ENCODE assay signal across 1 cellular context in the genomic region with DNA sequence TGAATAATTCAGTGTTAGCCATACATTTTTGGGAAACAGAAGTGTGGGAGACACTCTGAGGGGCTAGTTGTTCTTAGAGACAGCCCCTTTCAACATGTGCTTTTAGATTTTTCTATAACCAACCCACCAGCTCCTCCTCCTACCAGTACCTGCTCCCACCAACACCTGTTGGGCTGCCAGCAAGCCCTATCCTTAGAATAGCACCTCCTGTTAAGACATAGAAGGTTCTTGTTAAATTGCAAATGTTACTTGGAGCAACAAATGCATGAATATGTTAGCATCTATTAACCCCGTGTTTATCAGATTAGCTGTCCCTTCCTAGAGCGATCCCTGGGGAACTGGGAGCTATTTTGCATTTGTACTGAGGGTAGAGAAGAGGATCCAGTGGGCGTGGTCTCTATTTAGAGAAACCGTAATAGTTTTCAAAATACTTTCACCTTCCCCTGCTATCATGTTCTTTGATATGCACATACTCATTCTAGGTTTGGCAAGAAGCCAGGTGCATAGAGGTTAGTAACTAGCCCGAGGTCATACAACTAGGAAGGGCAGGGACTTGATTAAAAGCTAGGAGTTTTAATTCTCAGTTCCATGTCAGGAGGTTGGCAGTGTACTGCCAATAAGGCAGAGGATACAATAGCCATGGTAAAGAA.
TF ChIP-seq lines count a peak whose summit lies in the region.

No MANE protein-coding gene starts in this region.

TF ChIP-seq in SK-N-SH treated with all-trans-retinoic acid at 6 μM for 48 hours, 23 proteins besides CTCF, POLR2A, EP300 and RAD21 (continued from another document):
- TF ChIP-seq TSHZ2 (CRISPR knock-in tag; IDR thresholded peaks at IDR 0.05) (no peak), BACH2 (CRISPR knock-in tag; IDR thresholded peaks at IDR 0.05; ENCODE audit: borderline replicate concordance) (no peak), ZC3H10 (CRISPR knock-in tag; IDR thresholded peaks at IDR 0.05) (no peak), TCF4 (CRISPR knock-in tag; IDR thresholded peaks at IDR 0.05; ENCODE audit: borderline replicate concordance) (no peak), ZNF8 (CRISPR knock-in tag; IDR thresholded peaks at IDR 0.05) (no peak)
- TF ChIP-seq, protein P1, sequence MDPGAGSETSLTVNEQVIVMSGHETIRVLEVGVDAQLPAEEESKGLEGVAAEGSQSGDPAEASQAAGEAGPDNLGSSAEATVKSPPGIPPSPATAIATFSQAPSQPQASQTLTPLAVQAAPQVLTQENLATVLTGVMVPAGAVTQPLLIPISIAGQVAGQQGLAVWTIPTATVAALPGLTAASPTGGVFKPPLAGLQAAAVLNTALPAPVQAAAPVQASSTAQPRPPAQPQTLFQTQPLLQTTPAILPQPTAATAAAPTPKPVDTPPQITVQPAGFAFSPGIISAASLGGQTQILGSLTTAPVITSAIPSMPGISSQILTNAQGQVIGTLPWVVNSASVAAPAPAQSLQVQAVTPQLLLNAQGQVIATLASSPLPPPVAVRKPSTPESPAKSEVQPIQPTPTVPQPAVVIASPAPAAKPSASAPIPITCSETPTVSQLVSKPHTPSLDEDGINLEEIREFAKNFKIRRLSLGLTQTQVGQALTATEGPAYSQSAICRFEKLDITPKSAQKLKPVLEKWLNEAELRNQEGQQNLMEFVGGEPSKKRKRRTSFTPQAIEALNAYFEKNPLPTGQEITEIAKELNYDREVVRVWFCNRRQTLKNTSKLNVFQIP (CRISPR knock-in tag; IDR thresholded peaks at IDR 0.05; ENCODE audit: borderline replicate concordance, low read depth), result no peak
